8 cellular contexts compared by ENCODE assay signal in the genomic region with DNA sequence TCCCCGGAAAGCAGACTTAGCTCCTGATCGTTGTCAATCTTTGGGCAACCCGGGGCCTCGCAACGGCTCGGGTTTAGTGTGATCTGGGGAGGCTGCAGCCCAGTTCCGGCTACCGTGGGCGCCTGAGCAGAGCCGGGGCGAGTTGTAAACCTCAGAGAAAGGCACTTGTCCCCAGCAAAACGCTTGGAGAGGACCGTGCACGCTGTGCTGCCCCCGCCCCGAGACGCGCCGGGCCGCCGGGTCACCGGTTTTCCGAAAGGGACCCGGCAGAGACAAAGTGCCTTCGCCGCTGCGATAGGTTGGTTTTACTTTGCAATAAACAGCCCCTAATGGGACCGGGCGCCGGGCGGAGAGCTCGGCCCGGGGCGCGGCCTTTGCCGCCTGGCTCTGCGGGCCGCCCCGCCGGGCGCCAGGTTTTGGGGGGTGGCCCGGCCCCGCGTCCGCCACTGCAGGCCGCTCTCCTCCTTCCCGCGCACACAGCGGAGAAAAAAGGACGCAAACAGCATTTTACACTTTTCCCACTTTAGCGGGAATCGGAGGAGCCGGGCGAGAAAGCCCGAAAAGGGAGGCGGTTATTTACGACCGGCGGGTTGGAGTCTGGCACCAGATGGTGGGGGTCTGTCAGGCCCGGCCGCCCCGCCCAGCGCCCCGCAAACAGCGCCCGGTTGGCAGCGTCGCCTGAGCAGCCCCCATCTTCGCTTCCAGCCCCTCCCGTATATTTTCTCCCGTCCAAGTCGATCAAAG.
A peak's percentile ranks its signal among the peaks of the same experiment; 100 is the strongest.
DNase-seq lines count a peak whose midpoint lies in the region; ATAC-seq, FAIRE-seq and TF ChIP-seq lines count a peak whose summit lies in the region.

No MANE protein-coding gene starts in this region.

- H3K4me2 ChIP-seq in SU-DHL-6 (ENCODE audit: low read depth, low read length, poor library complexity, severe bottlenecking), result peak overlapping the region; percentile 98

- H3K4me3 Mint-ChIP-seq in chondrocyte (ENCODE audit: unreplicated experiment) (peak overlapping the region; percentile 69), naive B cell (peak overlapping the region; percentile 91 to 99 (median 96)), type B pancreatic cell (peak overlapping the region; percentile 84)

- no peaks in the 10 kb centered on the region; the same call in 1 of the 2 replicates for H4K20me1 ChIP-seq in SU-DHL-6 (ENCODE audit: low read depth, low read length)

- FAIRE-seq in RCC 7860 (lab: Jason Lieb, UNC), result no peak

- TF ChIP-seq CTCF in SU-DHL-6 (IDR thresholded peaks at IDR 0.05; ENCODE audit: insufficient read depth, low read length, poor library complexity, severe bottlenecking) (no peak), chondrocyte (IDR thresholded peaks at IDR 0.05) (no peak), type B pancreatic cell (conservative IDR thresholded peaks at IDR 0.05) (no peak)

- H3K36me3 Mint-ChIP-seq in chondrocyte (ENCODE audit: low read depth) (peaks cover 4% of the 10 kb centered on the region), naive B cell (no peaks in the 10 kb centered on the region), type B pancreatic cell (peaks cover 4% of the 10 kb centered on the region)

- H3K4me3 ChIP-seq in SU-DHL-6 (ENCODE audit: insufficient read depth, low read length, poor library complexity, severe bottlenecking), result peak overlapping the region; percentile 60

- peak overlapping the region; percentile 100 for H2AFZ ChIP-seq in SU-DHL-6 (ENCODE audit: low read depth, low read length, severe bottlenecking)

- no peaks in the 10 kb centered on the region for H3K9me3 ChIP-seq in SU-DHL-6 (ENCODE audit: insufficient read depth, low read length)

- H3K27me3 ChIP-seq in SU-DHL-6 (ENCODE audit: low read length), result no peaks in the 10 kb centered on the region

- no peaks in the 10 kb centered on the region for H3K36me3 ChIP-seq in SU-DHL-6 (ENCODE audit: low read length)

- ATAC-seq in GM18511 (IDR thresholded peaks at IDR 0.05; ENCODE audit: unreplicated experiment), result peak; percentile 69
- peak; percentile 42 for ATAC-seq in HG02623 (IDR thresholded peaks at IDR 0.05; ENCODE audit: unreplicated experiment)
- peak; percentile 42 to 46 for ATAC-seq in naive B cell (ENCODE audit: low read depth in 2 of 2)

- no peak overlapping the region for H3K27ac ChIP-seq in SU-DHL-6 (ENCODE audit: low read depth, low read length)

- H3K79me2 ChIP-seq in SU-DHL-6 (ENCODE audit: insufficient read depth, low read length), result no peaks in the 10 kb centered on the region

- no peak for DNase-seq in chondrocyte (ENCODE audit: low spot score)
- DNase-seq in naive B cell, result peak; percentile 49
- no peak for DNase-seq in type B pancreatic cell (ENCODE audit: extremely low spot score, unreplicated experiment)
- no peak for DNase-seq in RCC 7860 (ENCODE audit: low spot score)
- no peak for DNase-seq in middle frontal gyrus (ENCODE audit: extremely low spot score, low spot score)

- H3K9me3 Mint-ChIP-seq in chondrocyte (ENCODE audit: low read depth), result no peaks in the 10 kb centered on the region
- no peaks in the 10 kb centered on the region for H3K9me3 Mint-ChIP-seq in naive B cell
- H3K9me3 Mint-ChIP-seq in type B pancreatic cell, result peaks cover 6% of the 10 kb centered on the region

- H3F3A ChIP-seq in SU-DHL-6 (ENCODE audit: insufficient read depth), result no peaks in the 10 kb centered on the region

- H3K9me2 ChIP-seq in SU-DHL-6 (replicated peaks; ENCODE audit: insufficient read depth, low read length), result no peaks in the 10 kb centered on the region

- H3K27ac Mint-ChIP-seq in chondrocyte (ENCODE audit: unreplicated experiment), result no peak overlapping the region
- H3K27ac Mint-ChIP-seq in naive B cell, result peak overlapping the region; percentile 82 to 98 (median 94)
- peak overlapping the region; percentile 55 for H3K27ac Mint-ChIP-seq in type B pancreatic cell

- H3K27me3 Mint-ChIP-seq in chondrocyte (ENCODE audit: low read depth) (peaks cover 79% of the 10 kb centered on the region), naive B cell (peaks cover 44 to 84% (median 82%) of the 10 kb centered on the region in 3 donors), type B pancreatic cell (peaks cover 91% of the 10 kb centered on the region)

- peak overlapping the region; percentile 52 for H3K9ac ChIP-seq in SU-DHL-6 (ENCODE audit: low read length)

- H3K4me1 Mint-ChIP-seq in chondrocyte (ENCODE audit: low read depth), result peaks cover 9% of the 10 kb centered on the region
- H3K4me1 Mint-ChIP-seq in naive B cell, result peaks cover 10 to 31% (median 21%) of the 10 kb centered on the region in 3 donors
- peaks cover 14% of the 10 kb centered on the region for H3K4me1 Mint-ChIP-seq in type B pancreatic cell (ENCODE audit: unreplicated experiment)
